ENCODE assay signal across 8 cellular contexts in the genomic region with DNA sequence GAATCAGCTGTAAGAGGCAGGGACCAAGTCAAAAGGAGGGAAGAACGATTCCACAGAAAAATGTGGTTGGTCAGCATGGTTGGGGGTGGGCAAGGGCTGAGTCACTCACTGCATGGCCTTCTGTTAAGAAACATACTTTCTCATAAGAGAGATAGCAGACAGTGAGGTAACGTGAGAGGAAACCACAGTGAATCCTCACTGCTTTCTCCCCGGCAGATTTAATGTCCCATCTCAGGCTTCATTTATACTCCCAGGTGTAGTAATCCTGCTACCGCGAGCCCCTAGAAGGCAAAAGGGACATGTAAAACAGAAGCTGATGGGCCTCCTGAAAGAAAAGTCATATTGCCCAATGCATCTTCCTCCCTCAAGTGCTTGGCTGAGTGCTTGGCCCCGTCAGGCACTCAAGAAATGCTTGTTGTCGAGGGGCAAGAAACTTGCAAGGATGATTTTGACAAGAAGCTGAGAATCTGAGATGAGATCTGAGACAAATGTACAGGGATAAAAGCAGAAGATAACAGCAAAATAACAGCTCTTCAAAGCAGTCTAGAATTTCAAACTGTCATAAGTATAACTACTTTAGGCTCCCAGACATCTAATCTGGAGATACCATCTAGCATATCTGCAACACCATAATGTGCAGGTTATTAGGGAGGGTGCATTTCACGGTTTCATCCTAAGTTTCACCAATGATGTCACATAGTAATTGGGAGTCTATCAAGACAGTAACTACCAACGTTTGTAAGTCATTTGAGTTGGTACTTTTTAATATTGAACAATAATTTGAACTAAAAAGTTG. TPM values are rescaled to one million over a fixed set of nuclear protein-coding genes. Genes with fewer than 3 reads are reported as not detected.
DNase-seq lines count a peak whose midpoint lies in the region; ATAC-seq and TF ChIP-seq lines count a peak whose summit lies in the region.

No MANE protein-coding gene starts in this region.

- no peaks in the 10 kb centered on the region for H3K27me3 ChIP-seq in heart right ventricle
- H3K27me3 ChIP-seq in transverse colon, result no peaks in the 10 kb centered on the region

- no peak for TF ChIP-seq POLR2A in transverse colon (IDR thresholded peaks at IDR 0.05)

- H3K4me1 ChIP-seq in heart right ventricle, result peaks cover 0 to 29% (median 0%) of the 10 kb centered on the region in 9 donors
- no peaks in the 10 kb centered on the region for H3K4me1 ChIP-seq in transverse colon

- no peak overlapping the region for H3K4me3 ChIP-seq in heart right ventricle
- no peak overlapping the region for H3K4me3 ChIP-seq in transverse colon

- TF ChIP-seq CTCF in heart right ventricle (IDR thresholded peaks at IDR 0.05) (no peak), transverse colon (IDR thresholded peaks at IDR 0.05) (no peak)

- peak; percentile 50 for DNase-seq in Caki2 (ENCODE audit: low read depth)
- DNase-seq in HK-2 (ENCODE audit: unreplicated experiment), result peak; percentile 59
- DNase-seq in activated CD4-positive, alpha-beta T cell treated with anti-CD3 and anti-CD28 coated beads for 48 hours, result peak; percentile 48
- DNase-seq in heart right ventricle, result no peak
- peak; percentile 60 for DNase-seq in stromal cell of bone marrow (ENCODE audit: low read depth)
- no peak for DNase-seq in transverse colon
- DNase-seq in DMS53 treated with DMSO at 0.1 percent for 48 hours (lab: John Stamatoyannopoulos, UW; ENCODE audit: unreplicated experiment), result no peak
- DNase-seq in NAMALWA (ENCODE audit: low spot score), result no peak

- intact Hi-C loops in heart right ventricle (cut with DNase I), result no loop called here
- intact Hi-C loops in transverse colon (cut with DNase I; ENCODE audit: low total_unique reads), result loop anchor here (10.0 kb wide), 1 partner anchor 58 kb away; no protein-coding TSS in a partner anchor

- 72 to 76% methylated on average over 9 of the region's 9 CpGs for WGBS in heart right ventricle, 2 donors
- WGBS in transverse colon (ENCODE audit: low coverage in 1 of 2), 2 donors, result 29 to 60% methylated on average over 2 to 9 of the region's 9 CpGs

- H3K9me3 ChIP-seq in heart right ventricle (no peaks in the 10 kb centered on the region), transverse colon (no peaks in the 10 kb centered on the region)

- no peaks in the 10 kb centered on the region for H3K36me3 ChIP-seq in heart right ventricle
- no peaks in the 10 kb centered on the region for H3K36me3 ChIP-seq in transverse colon

- H3K27ac ChIP-seq in heart right ventricle (peak overlapping the region in 1 of 10 donors; percentile 54), transverse colon (peak overlapping the region in 2 of 4 donors; percentile 21 to 29)

- no peak for TF ChIP-seq EP300 in transverse colon (IDR thresholded peaks at IDR 0.05; ENCODE audit: low read depth)

- ATAC-seq in heart right ventricle, result peak in 6 of 8 donors; percentile 30 to 89 (median 54)

- in situ Hi-C loops in Caki2 (cut with HindIII; ENCODE audit: low pct_unique_long_range_greater_than_20kb, low sequenced_read_pairs), result no loop called here
- in situ Hi-C loops in transverse colon (cut with MboI; ENCODE audit: low pct_ligation_motif_present in 1 of 4, low pct_unique_long_range_greater_than_20kb in 1 of 4, low sequenced_read_pairs in 3 of 4), result no loop called here

RNA-seq across cellular contexts. Expression of a gene that starts 40.2 kb away (rescaled TPM):
- total RNA-seq in Caki2 (2014; rRNA removed; shearing (Covaris generic); ENCODE audit: low replicate concordance), result 10.2 and 78.9 TPM in 2 replicates
- 10 to 100 TPM; 18.1 to 59.7 (median 36.7) TPM for total RNA-seq in heart right ventricle
- 10 to 100 TPM in 1 of 2 donors, 1 to 10 TPM in 1; 8.1 to 16.7 TPM for polyA plus RNA-seq in heart right ventricle
- total RNA-seq in transverse colon, result 10 to 100 TPM; 15.0 to 62.9 (median 29.9) TPM

Comparison
In these comparisons a context has a peak if more than half of its experiments do, and no peak if none do; other contexts are left out.
1. DNase-seq: peak in Caki2 (single experiment), HK-2 (single experiment), activated CD4-positive, alpha-beta T cell treated with anti-CD3 and anti-CD28 coated beads for 48 hours (single experiment) and stromal cell of bone marrow (single experiment); none in heart right ventricle (0 of 2), transverse colon (single experiment), DMS53 treated with DMSO at 0.1 percent for 48 hours (single experiment) and NAMALWA (single experiment).